Comparison of ENCODE assay signal across 26 cellular contexts in the genomic region with DNA sequence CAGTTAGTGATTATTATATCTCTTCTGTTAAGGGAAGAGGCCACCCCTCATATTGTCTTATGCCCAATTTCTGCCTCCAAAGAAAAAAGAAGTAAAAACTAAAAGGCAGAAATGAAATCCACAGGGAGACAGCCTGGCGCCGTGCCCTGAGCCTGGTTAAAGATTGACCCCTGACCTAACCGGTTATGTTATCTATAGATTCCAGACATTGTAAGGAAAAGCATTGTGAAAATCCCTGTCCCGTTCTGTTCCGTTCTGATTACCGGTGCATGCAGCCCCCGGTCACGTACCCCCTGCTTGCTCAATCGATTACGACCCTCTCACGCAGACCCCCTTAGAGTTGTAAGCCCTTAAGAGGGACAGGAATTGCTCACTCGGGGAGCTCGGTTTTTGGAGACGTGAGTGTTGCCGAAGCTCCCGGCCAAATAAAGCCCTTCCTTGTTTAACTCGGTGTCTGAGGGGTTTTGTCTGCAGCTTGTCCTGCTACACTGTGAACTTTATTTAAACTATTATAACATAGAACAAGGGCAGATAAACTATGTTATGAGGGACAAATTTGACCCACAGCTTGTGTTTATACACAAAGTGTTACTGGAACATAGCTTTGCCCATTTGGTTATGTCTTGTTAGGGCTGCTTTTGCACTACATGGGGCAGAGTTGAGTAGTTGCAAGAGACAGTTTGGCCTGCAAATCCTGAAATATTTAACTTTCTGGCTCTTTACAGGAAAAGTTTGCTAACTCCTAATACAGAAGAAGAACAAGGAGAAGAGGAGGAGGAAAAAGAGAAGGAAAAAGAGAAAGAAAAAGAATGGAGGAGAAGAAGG. TPM values are rescaled to one million over a fixed set of nuclear protein-coding genes. Genes with fewer than 3 reads are reported as not detected.
A peak's percentile ranks its signal among the peaks of the same experiment; 100 is the strongest.
DNase-seq lines count a peak whose midpoint lies in the region; ATAC-seq, FAIRE-seq and TF ChIP-seq lines count a peak whose summit lies in the region.
"Had no signal": no experiment of that assay in that cellular context is flagged by ENCODE, and none has a peak within 500 bp of the region (broad histone marks: within the 10 kb centered on the region; RNA-seq: fewer than 3 reads in every experiment).

No MANE protein-coding gene starts in this region.

- no peak overlapping the region for H3K4me3 Mint-ChIP-seq in endothelial cell (ENCODE audit: unreplicated experiment)
- H3K4me3 Mint-ChIP-seq: dendritic cell treated with granulocyte-macrophage colony-stimulating factor and Interleukin-4, amounts not matched to agents 40 ng/mL and 50 ng/mL, for 4 days; stimulated activated naive B cell treated with anti-CD40 and anti-IgM and Interleukin-4, amounts not matched to agents 10 μg/mL and 1 μg/mL and 100 μg/mL, for 72 hours had no signal

- CTCF ChIA-PET in A549 (lab: Yijun Ruan, JAX), result interaction anchor here (1.3 kb wide), 1 partner anchor 303 kb away, joined by 3 read pairs; no protein-coding TSS in a partner anchor

- H3K27me3 ChIP-seq in HUES48 (ENCODE audit: control insufficient read depth, insufficient read depth, low read length), result no peaks in the 10 kb centered on the region
- no peaks in the 10 kb centered on the region for H3K27me3 ChIP-seq in mucosa of stomach (ENCODE audit: control insufficient read depth, insufficient read depth, low read length)
- no peaks in the 10 kb centered on the region for H3K27me3 ChIP-seq in ascending aorta
- H3K27me3 ChIP-seq: BLaER1 treated with 17β-estradiol and CSF1 and Interleukin-3, amounts not matched to agents 10 nM and 100 nM; thyroid gland had no signal

- H3K9me3 Mint-ChIP-seq in endothelial cell (ENCODE audit: unreplicated experiment), result no peaks in the 10 kb centered on the region
- H3K9me3 Mint-ChIP-seq: dendritic cell treated with granulocyte-macrophage colony-stimulating factor and Interleukin-4, amounts not matched to agents 40 ng/mL and 50 ng/mL, for 4 days had no signal

- intact Hi-C loops in ascending aorta (cut with DNase I), result no loop called here

- TF ChIP-seq POLR2A in A549 (IDR thresholded peaks at IDR 0.05; ENCODE audit: low read length), result no peak

- H3K4me3 ChIP-seq in A549 (peak overlapping the region; percentile 23; the same call in 2 of the 3 replicates), HUES48 (ENCODE audit: low read depth, low read length) (no peak overlapping the region), mucosa of stomach (ENCODE audit: low read length) (no peak overlapping the region), ascending aorta (no peak overlapping the region)
- H3K4me3 ChIP-seq: BLaER1 treated with 17β-estradiol and CSF1 and Interleukin-3, amounts not matched to agents 10 nM and 100 nM; HAP-1; left ventricle myocardium inferior; SK-N-MC; smooth muscle cell; thyroid gland had no signal

- peak overlapping the region; percentile 49 to 80 for H3K27ac ChIP-seq in A549
- H3K27ac ChIP-seq in HUES48 (ENCODE audit: low read depth, low read length), result peak overlapping the region; percentile 56
- no peak overlapping the region for H3K27ac ChIP-seq in ascending aorta
- H3K27ac ChIP-seq: BLaER1 treated with 17β-estradiol and CSF1 and Interleukin-3, amounts not matched to agents 10 nM and 100 nM; left ventricle myocardium inferior; RWPE1; SK-N-MC; thyroid gland had no signal

- WGBS in A549 (ENCODE audit: missing lambda C conversion rate), result 2% methylated on average over 17 of the region's 17 CpGs

- POLR2A ChIA-PET in A549 (lab: Yijun Ruan, JAX), result no interaction called here

- peaks cover 8% of the 10 kb centered on the region for H3K4me1 Mint-ChIP-seq in endothelial cell (ENCODE audit: unreplicated experiment)

- TF ChIP-seq RAD21 in A549 (conservative IDR thresholded peaks at IDR 0.05 in 1 of 2, IDR thresholded peaks at IDR 0.05 in 1 of 2), result no peak

- no peak for TF ChIP-seq CTCF in A549 (IDR thresholded peaks at IDR 0.05)
- TF ChIP-seq CTCF in endothelial cell (IDR thresholded peaks at IDR 0.05; ENCODE audit: unreplicated experiment), result no peak
- no peak for TF ChIP-seq CTCF in ascending aorta (IDR thresholded peaks at IDR 0.05)

- H3K9me3 ChIP-seq in A549 (no peaks in the 10 kb centered on the region), HUES48 (ENCODE audit: control insufficient read depth, insufficient read depth, low read length) (no peaks in the 10 kb centered on the region), mucosa of stomach (ENCODE audit: control insufficient read depth, low read length) (no peaks in the 10 kb centered on the region), ascending aorta (no peaks in the 10 kb centered on the region)
- H3K9me3 ChIP-seq: BLaER1 treated with 17β-estradiol and CSF1 and Interleukin-3, amounts not matched to agents 10 nM and 100 nM; HAP-1; left ventricle myocardium inferior; thyroid gland had no signal

- H3K9ac ChIP-seq in HUES48 (ENCODE audit: low read depth, low read length) (no peak overlapping the region), mucosa of stomach (ENCODE audit: low read length) (peak overlapping the region; percentile 25)
- H3K9ac ChIP-seq: BLaER1 treated with 17β-estradiol and CSF1 and Interleukin-3, amounts not matched to agents 10 nM and 100 nM had no signal

- FAIRE-seq in A549 (lab: Jason Lieb, UNC), result no peak
- FAIRE-seq: A204.1, D721Med, endothelial cell of umbilical vein had no signal

- TF ChIP-seq EP300 in A549 (IDR thresholded peaks at IDR 0.05), result no peak

- no peaks in the 10 kb centered on the region for H3K36me3 Mint-ChIP-seq in endothelial cell (ENCODE audit: low read depth, unreplicated experiment)
- H3K36me3 Mint-ChIP-seq: stimulated activated naive B cell treated with anti-CD40 and anti-IgM and Interleukin-4, amounts not matched to agents 10 μg/mL and 1 μg/mL and 100 μg/mL, for 72 hours had no signal

- H3K27ac Mint-ChIP-seq in endothelial cell (ENCODE audit: unreplicated experiment), result peak overlapping the region; percentile 33
- H3K27ac Mint-ChIP-seq: dendritic cell treated with granulocyte-macrophage colony-stimulating factor and Interleukin-4, amounts not matched to agents 40 ng/mL and 50 ng/mL, for 4 days; stimulated activated naive B cell treated with anti-CD40 and anti-IgM and Interleukin-4, amounts not matched to agents 10 μg/mL and 1 μg/mL and 100 μg/mL, for 72 hours had no signal

- DNase-seq in A549 (ENCODE audit: low read depth in 1 of 2, low spot score in 1 of 2) (no peak), endothelial cell (ENCODE audit: low spot score) (no peak), retina (no peak), anterior cingulate cortex (lab: John Stamatoyannopoulos, UW) (no peak), ascending aorta (ENCODE audit: low spot score in 2 of 2) (no peak)
- DNase-seq: activated naive CD4-positive, alpha-beta T cell; activated T-cell treated with anti-CD3 and anti-CD28 coated beads, Interleukin-2, amount 50 U/mL, for 1 hour; KG1; left ventricle myocardium inferior; NCI-H146; NCI-H510A treated with DMSO at 0.1 percent for 48 hours; stimulated activated naive B cell treated with anti-CD40 and anti-IgM and Interleukin-4, amounts not matched to agents 10 μg/mL and 1 μg/mL and 100 μg/mL, for 72 hours; T-helper 2 cell; thyroid gland had no signal

- H3K4me1 ChIP-seq in A549, result peaks cover 21% of the 10 kb centered on the region
- H3K4me1 ChIP-seq in HUES48 (ENCODE audit: control insufficient read depth, insufficient read depth, low read length), result peaks cover 21% of the 10 kb centered on the region
- H3K4me1 ChIP-seq in mucosa of stomach (ENCODE audit: control insufficient read depth, insufficient read depth, low read length), result peaks cover 7% of the 10 kb centered on the region
- no peaks in the 10 kb centered on the region for H3K4me1 ChIP-seq in ascending aorta
- H3K4me1 ChIP-seq: BLaER1 treated with 17β-estradiol and CSF1 and Interleukin-3, amounts not matched to agents 10 nM and 100 nM; HAP-1; left ventricle myocardium inferior; thyroid gland had no signal

- H3K36me3 ChIP-seq in HUES48 (ENCODE audit: control insufficient read depth, insufficient read depth, low read length) (no peaks in the 10 kb centered on the region), mucosa of stomach (ENCODE audit: control insufficient read depth, insufficient read depth, low read length) (no peaks in the 10 kb centered on the region), ascending aorta (no peaks in the 10 kb centered on the region)
- H3K36me3 ChIP-seq: BLaER1 treated with 17β-estradiol and CSF1 and Interleukin-3, amounts not matched to agents 10 nM and 100 nM; HAP-1; left ventricle myocardium inferior; thyroid gland had no signal

- ATAC-seq in A549, result peak; percentile 67 to 70; a peak in 4 of 6 replicates
- ATAC-seq in HG03045 (IDR thresholded peaks at IDR 0.05; ENCODE audit: unreplicated experiment), result no peak
- ATAC-seq: stimulated activated naive B cell treated with anti-CD40 and anti-IgM and Interleukin-4, amounts not matched to agents 10 μg/mL and 1 μg/mL and 100 μg/mL, for 72 hours had no signal

- H3K4me2 ChIP-seq in A549, result peak overlapping the region; percentile 72
- H3K4me2 ChIP-seq: BLaER1 treated with 17β-estradiol and CSF1 and Interleukin-3, amounts not matched to agents 10 nM and 100 nM; smooth muscle cell had no signal

- no peaks in the 10 kb centered on the region for H3K27me3 Mint-ChIP-seq in endothelial cell (ENCODE audit: unreplicated experiment)

TF ChIP-seq in A549, 52 proteins besides CTCF, POLR2A, EP300 and RAD21:
- TF ChIP-seq CHD2 (IDR thresholded peaks at IDR 0.05; ENCODE audit: low read length, partially characterized antibody) (no peak), HDAC2 (IDR thresholded peaks at IDR 0.05) (no peak), SREBF2 (IDR thresholded peaks at IDR 0.05) (no peak), BHLHE40 (IDR thresholded peaks at IDR 0.05; ENCODE audit: low read depth, low read length) (no peak)

RNA-seq across cellular contexts. Expression of gene CD24, which starts 49.6 kb away (rescaled TPM):
- polyA plus RNA-seq in A549 (2011; rRNA removed) (250 and 284 TPM in 2 replicates), A549 (2017; fragmentation: RNase III; extraction: RNeasy Plus Mini Kit Qiagen cat#74134 plus additional on column Dnase treatment) (483 to 602 TPM (median 575 TPM) in 3 replicates)
- polyA plus RNA-seq in A549 (2012; cell fraction: cytosol; rRNA removed), result 100 and 123 TPM in 2 replicates
- polyA plus RNA-seq in A549 (2012; cell fraction: nucleus; rRNA removed), result 54.6 and 63.6 TPM in 2 replicates
- polyA minus RNA-seq in A549 (2011; rRNA and poly(A)+ RNA removed), result 107 and 118 TPM in 2 replicates
- total RNA-seq in endothelial cell (ENCODE audit: unreplicated experiment) (796 TPM), ascending aorta (not detected)

Comparison
In these comparisons a context has a peak if more than half of its experiments do, and no peak if none do; other contexts are left out.
1. H3K27ac ChIP-seq: peak in A549 (2 of 2) and HUES48 (single experiment); none in ascending aorta (0 of 2).
2. RNA of gene CD24, which starts 49.6 kb away (total RNA-seq): 796 TPM in endothelial cell (single experiment); not detected in ascending aorta (single experiment); every median in the first group is over 100 times any median in the second.